23 cellular contexts compared by ENCODE assay signal in genomic region chr6:63936399-63936798, GRCh38.
A peak's percentile ranks its signal among the peaks of the same experiment; 100 is the strongest.
DNase-seq lines count a peak whose midpoint lies in the region; ATAC-seq and TF ChIP-seq lines count a peak whose summit lies in the region.
"Had no signal": no experiment of that assay in that cellular context is flagged by ENCODE, and none has a peak within 500 bp of the region (broad histone marks: within the 10 kb centered on the region; RNA-seq: fewer than 3 reads in every experiment).

No MANE protein-coding gene starts in this region.

- H3K27me3 ChIP-seq in colonic mucosa: no peaks in the 10 kb centered on the region
- H3K27me3 ChIP-seq in neural progenitor cell: no peaks in the 10 kb centered on the region
- H3K27me3 ChIP-seq in left ventricle myocardium inferior (ENCODE audit: low read depth): peaks cover 5% of the 10 kb centered on the region

- H3K27ac ChIP-seq in colonic mucosa: peak overlapping the region; percentile 33
- H3K27ac ChIP-seq in neural progenitor cell: no peak overlapping the region
- H3K27ac ChIP-seq in left ventricle myocardium inferior (replicated peaks): no peak overlapping the region
- H3K27ac ChIP-seq: SK-N-MC had no signal

- H3K4me1 ChIP-seq in colonic mucosa (no peaks in the 10 kb centered on the region), neural progenitor cell (peaks cover 25% of the 10 kb centered on the region), left ventricle myocardium inferior (no peaks in the 10 kb centered on the region)

- ATAC-seq in GM21367 (IDR thresholded peaks at IDR 0.05; ENCODE audit: unreplicated experiment): no peak
- ATAC-seq in HG02759 (IDR thresholded peaks at IDR 0.05; ENCODE audit: unreplicated experiment): no peak

- DNase-seq in DMS53 (lab: John Stamatoyannopoulos, UW) (peak; percentile 83), colonic mucosa (no peak), left kidney (ENCODE audit: low read depth, low spot score) (peak; percentile 19), neural progenitor cell (ENCODE audit: low spot score) (no peak), left ventricle myocardium inferior (no peak), Kasumi-1 (lab: John Stamatoyannopoulos, UW) (no peak)
- DNase-seq: 8988T, DMS79, EL, GF-D8, HCEC 1CT, Karpas-422, MV-4-11, NCI-H1105, NCI-H1436 treated with DMSO at 0.1 percent for 48 hours, NCI-H187 treated with DMSO at 0.1 percent for 48 hours, NCI-H446, NCI-H524 treated with DMSO at 0.1 percent for 48 hours, NCI-H774, SIG-M5 had no signal

- peaks cover under 1% of the 10 kb centered on the region for H3F3A ChIP-seq in neural progenitor cell (ENCODE audit: low read depth)

- no peaks in the 10 kb centered on the region for H3K9me3 ChIP-seq in colonic mucosa
- H3K9me3 ChIP-seq in neural progenitor cell (ENCODE audit: low read depth): no peaks in the 10 kb centered on the region
- H3K9me3 ChIP-seq in left ventricle myocardium inferior (replicated peaks): no peaks in the 10 kb centered on the region

- peak overlapping the region; percentile 40 for H3K27ac Mint-ChIP-seq in neural progenitor cell

- H3K4me3 ChIP-seq in colonic mucosa (no peak overlapping the region), neural progenitor cell (no peak overlapping the region), left ventricle myocardium inferior (no peak overlapping the region)
- H3K4me3 ChIP-seq: SK-N-MC had no signal

- H3K4me2 ChIP-seq in neural progenitor cell: no peak overlapping the region

- H3K9ac ChIP-seq in colonic mucosa (ENCODE audit: low read depth in 2 of 2, low read length in 2 of 2) (peak overlapping the region in 1 of 2 donors; percentile 66), neural progenitor cell (no peak overlapping the region)

- H3K27me3 Mint-ChIP-seq in neural progenitor cell (ENCODE audit: insufficient read depth, low read depth): peaks cover 5% of the 10 kb centered on the region

- H3K4me1 Mint-ChIP-seq in neural progenitor cell: peaks cover 33% of the 10 kb centered on the region

- TF ChIP-seq CTCF in colonic mucosa (IDR thresholded peaks at IDR 0.05): no peak
- TF ChIP-seq CTCF in neural progenitor cell (IDR thresholded peaks at IDR 0.05): no peak
- no peak for TF ChIP-seq CTCF in left ventricle myocardium inferior (IDR thresholded peaks at IDR 0.05; ENCODE audit: borderline replicate concordance)

- H3K4me3 Mint-ChIP-seq in neural progenitor cell: no peak overlapping the region

- peaks cover 21% of the 10 kb centered on the region for H3K9me3 Mint-ChIP-seq in neural progenitor cell

- H3K36me3 ChIP-seq in colonic mucosa (no peaks in the 10 kb centered on the region), neural progenitor cell (no peaks in the 10 kb centered on the region), left ventricle myocardium inferior (no peaks in the 10 kb centered on the region)

- no peaks in the 10 kb centered on the region for H3K79me2 ChIP-seq in neural progenitor cell (ENCODE audit: low read depth)

- H2AFZ ChIP-seq in neural progenitor cell (replicated peaks): no peak overlapping the region

- intact Hi-C loops in colonic mucosa (cut with DNase I) (no loop called here), left ventricle myocardium inferior (cut with micrococcal nuclease) (no loop called here)

- H3K36me3 Mint-ChIP-seq in neural progenitor cell: peaks cover 11% of the 10 kb centered on the region

- no peaks in the 10 kb centered on the region for H4K20me1 ChIP-seq in neural progenitor cell (ENCODE audit: low read depth)

Comparison
In these comparisons a context has a peak if more than half of its experiments do, and no peak if none do; other contexts are left out.
1. DNase-seq: peak in DMS53 (single experiment) and left kidney (single experiment); none in colonic mucosa (single experiment), neural progenitor cell (single experiment), left ventricle myocardium inferior (single experiment) and Kasumi-1 (0 of 2).